Comparison of ENCODE assay signal across 6 cellular contexts in the genomic region with DNA sequence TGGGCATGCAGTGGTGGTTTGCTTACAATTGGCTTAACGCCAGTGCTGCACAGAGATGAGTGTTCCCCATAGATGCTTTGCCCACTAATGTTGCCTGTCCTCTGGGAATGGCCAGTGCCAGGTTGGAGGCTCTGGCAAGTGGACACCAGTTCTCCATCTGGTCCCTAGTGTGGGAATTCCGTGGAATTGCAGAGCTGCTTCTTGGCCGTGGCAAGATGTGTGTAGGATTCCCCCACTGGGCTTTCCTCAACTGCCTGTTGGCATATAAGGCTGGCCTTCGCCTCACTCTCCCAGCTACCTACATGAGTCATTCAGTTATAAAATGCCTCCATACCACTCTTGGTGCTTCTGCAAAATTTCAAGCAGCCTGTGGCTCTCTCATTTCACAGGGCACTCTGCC. TPM values are rescaled to one million over a fixed set of nuclear protein-coding genes. Genes with fewer than 3 reads are reported as not detected.
"Had no signal": no experiment of that assay in that cellular context is flagged by ENCODE, and none has a peak within 500 bp of the region (broad histone marks: within the 10 kb centered on the region; RNA-seq: fewer than 3 reads in every experiment).

No MANE protein-coding gene starts in this region.

RNA-seq across cellular contexts. Expression of a gene that starts 2.0 kb away (rescaled TPM):
- total RNA-seq: activated B cell treated with CpG ODN at 0.5 μM for 24 hours; activated CD4-positive, alpha-beta memory T cell treated with anti-CD3 and anti-CD28 coated beads, Interleukin-2, amount 10 ng/mL, durations not matched to agents 7 days and 5 days; activated CD8-positive, alpha-beta memory T cell treated with anti-CD3 and anti-CD28 coated beads, Interleukin-2, amount 10 ng/mL, durations not matched to agents 7 days and 5 days; cardiac muscle cell; PC-9; SJSA1 had no signal
- polyA plus RNA-seq: cardiac muscle cell had no signal

RNA-seq across cellular contexts. Expression of a gene that starts 45.6 kb away (rescaled TPM):
- total RNA-seq: activated B cell treated with CpG ODN at 0.5 μM for 24 hours; activated CD4-positive, alpha-beta memory T cell treated with anti-CD3 and anti-CD28 coated beads, Interleukin-2, amount 10 ng/mL, durations not matched to agents 7 days and 5 days; activated CD8-positive, alpha-beta memory T cell treated with anti-CD3 and anti-CD28 coated beads, Interleukin-2, amount 10 ng/mL, durations not matched to agents 7 days and 5 days; PC-9; SJSA1 had no signal
